ENCODE assay signal across 8 cellular contexts in the genomic region with DNA sequence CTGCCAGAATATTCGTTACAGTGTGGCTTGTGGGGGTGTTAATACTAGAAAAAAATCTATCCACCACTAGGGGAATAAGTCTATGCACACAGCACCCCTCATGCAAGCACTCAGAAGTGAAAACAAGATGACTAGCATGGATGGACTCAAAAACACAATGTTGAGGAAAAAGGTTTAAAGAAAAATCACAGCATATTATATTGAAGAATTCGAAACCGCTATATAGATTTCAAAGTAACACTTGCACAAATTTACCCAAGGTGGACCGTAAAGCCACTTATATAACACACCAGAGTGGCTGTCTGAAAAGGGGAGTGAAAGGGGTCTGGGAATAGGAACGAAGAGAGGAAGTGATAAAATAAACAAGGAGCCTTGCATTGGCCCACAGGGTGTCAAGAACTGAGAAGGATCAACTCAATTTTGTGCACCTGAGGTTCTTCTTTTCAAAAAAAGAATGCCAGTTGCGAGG. TPM values are rescaled to one million over a fixed set of nuclear protein-coding genes. Genes with fewer than 3 reads are reported as not detected.
A peak's percentile ranks its signal among the peaks of the same experiment; 100 is the strongest.
DNase-seq lines count a peak whose midpoint lies in the region; ATAC-seq and TF ChIP-seq lines count a peak whose summit lies in the region.

No MANE protein-coding gene starts in this region.

- peak overlapping the region; percentile 74 for H3K27ac ChIP-seq in neural progenitor cell

- CTCF ChIA-PET in activated CD4-positive, alpha-beta T cell treated with anti-CD3 and anti-CD28 coated beads for 36 hours (lab: Charles Lee): interaction anchor here (0.6 to 1.1 kb wide), 5 partner anchors 12 to 640 kb away, joined by 3 to 5 read pairs (median 3); no protein-coding TSS in a partner anchor
- CTCF ChIA-PET in activated CD8-positive, alpha-beta T cell treated with anti-CD3 and anti-CD28 coated beads for 36 hours (lab: Charles Lee): interaction anchor here (0.9 to 1.3 kb wide), 5 partner anchors 8 to 95 kb away, joined by 3 to 4 read pairs (median 3); no protein-coding TSS in a partner anchor

- H3K9ac ChIP-seq in neural progenitor cell: peak overlapping the region; percentile 68

- H3K4me1 ChIP-seq in HAP-1 (peaks cover 3% of the 10 kb centered on the region), neural progenitor cell (peaks cover 18% of the 10 kb centered on the region)

- peak; percentile 55 for TF ChIP-seq CTCF in activated CD8-positive, alpha-beta T cell treated with anti-CD3 and anti-CD28 coated beads for 36 hours (IDR thresholded peaks at IDR 0.05)
- peak; percentile 53 for TF ChIP-seq CTCF in fibroblast of villous mesenchyme (IDR thresholded peaks at IDR 0.05; ENCODE audit: insufficient read depth, low read depth, low read length)
- peak; percentile 54 for TF ChIP-seq CTCF in neural progenitor cell (IDR thresholded peaks at IDR 0.05)

- H3K27ac Mint-ChIP-seq in activated CD4-positive, alpha-beta T cell treated with anti-CD3 and anti-CD28 coated beads for 36 hours: peak overlapping the region; percentile 98
- H3K27ac Mint-ChIP-seq in activated CD8-positive, alpha-beta T cell treated with anti-CD3 and anti-CD28 coated beads for 36 hours: peak overlapping the region; percentile 97
- peak overlapping the region; percentile 90 for H3K27ac Mint-ChIP-seq in neural progenitor cell

- peak overlapping the region; percentile 84 for H2AFZ ChIP-seq in neural progenitor cell (replicated peaks)

- H3F3A ChIP-seq in neural progenitor cell (ENCODE audit: low read depth): peaks cover 17% of the 10 kb centered on the region

- peak; percentile 38 for DNase-seq in activated CD4-positive, alpha-beta T cell treated with anti-CD3 and anti-CD28 coated beads for 36 hours
- no peak for DNase-seq in activated CD4-positive, alpha-beta T cell treated with anti-CD3 and anti-CD28 coated beads, Interleukin-2, amount 50 U/mL, for 1 hour
- DNase-seq in HAP-1 (ENCODE audit: low spot score in 2 of 2) (peak; percentile 37 to 63), NCI-H1694 treated with DMSO at 0.1 percent for 48 hours (lab: John Stamatoyannopoulos, UW) (peak; percentile 69), fibroblast of villous mesenchyme (ENCODE audit: low read depth) (peak; percentile 54), neural progenitor cell (ENCODE audit: low spot score) (peak; percentile 43), occipital lobe (lab: John Stamatoyannopoulos, UW) (no peak)
- DNase-seq in activated CD8-positive, alpha-beta T cell treated with anti-CD3 and anti-CD28 coated beads for 36 hours: peak; percentile 37

- H3K27me3 Mint-ChIP-seq in activated CD4-positive, alpha-beta T cell treated with anti-CD3 and anti-CD28 coated beads for 36 hours: no peaks in the 10 kb centered on the region
- H3K27me3 Mint-ChIP-seq in activated CD8-positive, alpha-beta T cell treated with anti-CD3 and anti-CD28 coated beads for 36 hours: no peaks in the 10 kb centered on the region
- peaks cover 2% of the 10 kb centered on the region for H3K27me3 Mint-ChIP-seq in neural progenitor cell (ENCODE audit: insufficient read depth, low read depth)

- H3K9me3 ChIP-seq in HAP-1 (no peaks in the 10 kb centered on the region; the same call in 1 of the 2 replicates), neural progenitor cell (ENCODE audit: low read depth) (no peaks in the 10 kb centered on the region)

- H3K36me3 ChIP-seq in HAP-1 (replicated peaks) (peaks cover 19% of the 10 kb centered on the region), neural progenitor cell (no peaks in the 10 kb centered on the region)

- H3K4me3 ChIP-seq in HAP-1 (peak overlapping the region; percentile 88), fibroblast of villous mesenchyme (ENCODE audit: low read depth, low read length) (peak overlapping the region; percentile 72), neural progenitor cell (peak overlapping the region; percentile 75)

- H3K4me2 ChIP-seq in neural progenitor cell: peak overlapping the region; percentile 85

- peaks cover 18% of the 10 kb centered on the region for H3K36me3 Mint-ChIP-seq in activated CD4-positive, alpha-beta T cell treated with anti-CD3 and anti-CD28 coated beads for 36 hours (ENCODE audit: low read depth)
- H3K36me3 Mint-ChIP-seq in activated CD8-positive, alpha-beta T cell treated with anti-CD3 and anti-CD28 coated beads for 36 hours (ENCODE audit: low read depth): peaks cover 15% of the 10 kb centered on the region
- H3K36me3 Mint-ChIP-seq in neural progenitor cell: peaks cover 11% of the 10 kb centered on the region

- H3K27me3 ChIP-seq in HAP-1 (ENCODE audit: low read depth) (no peaks in the 10 kb centered on the region), neural progenitor cell (no peaks in the 10 kb centered on the region)

- POLR2A ChIA-PET in activated CD4-positive, alpha-beta T cell treated with anti-CD3 and anti-CD28 coated beads for 36 hours (lab: Charles Lee): no interaction called here
- POLR2A ChIA-PET in activated CD8-positive, alpha-beta T cell treated with anti-CD3 and anti-CD28 coated beads for 36 hours (lab: Charles Lee): interaction anchor here (0.9 kb wide), 1 partner anchor 11 kb away, joined by 3 read pairs; no protein-coding TSS in a partner anchor

- H3K9me3 Mint-ChIP-seq in activated CD4-positive, alpha-beta T cell treated with anti-CD3 and anti-CD28 coated beads for 36 hours (ENCODE audit: low read depth): no peaks in the 10 kb centered on the region
- no peaks in the 10 kb centered on the region for H3K9me3 Mint-ChIP-seq in activated CD8-positive, alpha-beta T cell treated with anti-CD3 and anti-CD28 coated beads for 36 hours
- H3K9me3 Mint-ChIP-seq in neural progenitor cell: no peaks in the 10 kb centered on the region

- peak overlapping the region; percentile 98 for H3K4me3 Mint-ChIP-seq in activated CD4-positive, alpha-beta T cell treated with anti-CD3 and anti-CD28 coated beads for 36 hours
- peak overlapping the region; percentile 100 for H3K4me3 Mint-ChIP-seq in activated CD8-positive, alpha-beta T cell treated with anti-CD3 and anti-CD28 coated beads for 36 hours
- H3K4me3 Mint-ChIP-seq in neural progenitor cell: peak overlapping the region; percentile 97

- peaks cover 42% of the 10 kb centered on the region for H4K20me1 ChIP-seq in neural progenitor cell (ENCODE audit: low read depth)

- in situ Hi-C loops in HAP-1 (cut with MboI; ENCODE audit: low sequenced_read_pairs): no loop called here

- peak; percentile 75 for ATAC-seq in activated CD4-positive, alpha-beta T cell treated with anti-CD3 and anti-CD28 coated beads for 36 hours
- peak; percentile 74 for ATAC-seq in activated CD8-positive, alpha-beta T cell treated with anti-CD3 and anti-CD28 coated beads for 36 hours

- H3K4me1 Mint-ChIP-seq in activated CD4-positive, alpha-beta T cell treated with anti-CD3 and anti-CD28 coated beads for 36 hours: peaks cover 34% of the 10 kb centered on the region
- peaks cover 23% of the 10 kb centered on the region for H3K4me1 Mint-ChIP-seq in activated CD8-positive, alpha-beta T cell treated with anti-CD3 and anti-CD28 coated beads for 36 hours (ENCODE audit: low read depth)
- peaks cover 20% of the 10 kb centered on the region for H3K4me1 Mint-ChIP-seq in neural progenitor cell

- intact Hi-C loops in activated CD4-positive, alpha-beta T cell treated with anti-CD3 and anti-CD28 coated beads for 36 hours (cut with DNase I, micrococcal nuclease): loop anchor here (1.0 to 5.0 kb wide), 9 partner anchors 45 to 1243 kb away; a partner anchor contains a TSS
- intact Hi-C loops in activated CD8-positive, alpha-beta T cell treated with anti-CD3 and anti-CD28 coated beads for 36 hours (cut with micrococcal nuclease): no loop called here

- peaks cover 53% of the 10 kb centered on the region for H3K79me2 ChIP-seq in neural progenitor cell (ENCODE audit: low read depth)

RNA-seq across cellular contexts. Expression of a gene that starts 0.5 kb away (rescaled TPM):
- 10 to 100 TPM; 43.0 to 43.1 TPM for total RNA-seq in activated CD4-positive, alpha-beta T cell treated with anti-CD3 and anti-CD28 coated beads for 36 hours
- 10 to 100 TPM; 44.6 to 46.0 TPM for total RNA-seq in activated CD8-positive, alpha-beta T cell treated with anti-CD3 and anti-CD28 coated beads for 36 hours
- total RNA-seq in fibroblast of villous mesenchyme (25.0 and 27.7 TPM in 2 replicates), neural progenitor cell (ENCODE audit: low replicate concordance) (66.6 and 110 TPM in 2 replicates), occipital lobe (22.3 TPM)

RNA-seq across cellular contexts. Expression of a gene that starts 46.1 kb away (rescaled TPM):
- not detected for total RNA-seq in activated CD4-positive, alpha-beta T cell treated with anti-CD3 and anti-CD28 coated beads for 36 hours
- total RNA-seq in activated CD8-positive, alpha-beta T cell treated with anti-CD3 and anti-CD28 coated beads for 36 hours: not detected
- total RNA-seq in fibroblast of villous mesenchyme (not detected in 2 replicates), neural progenitor cell (ENCODE audit: low replicate concordance) (7.9 and 18.6 TPM in 2 replicates), occipital lobe (not detected)

Comparison
In these comparisons a context has a peak if more than half of its experiments do, and no peak if none do; other contexts are left out.
1. DNase-seq: peak in activated CD4-positive, alpha-beta T cell treated with anti-CD3 and anti-CD28 coated beads for 36 hours (single experiment), HAP-1 (2 of 2), NCI-H1694 treated with DMSO at 0.1 percent for 48 hours (single experiment), activated CD8-positive, alpha-beta T cell treated with anti-CD3 and anti-CD28 coated beads for 36 hours (single experiment), fibroblast of villous mesenchyme (single experiment) and neural progenitor cell (single experiment); none in activated CD4-positive, alpha-beta T cell treated with anti-CD3 and anti-CD28 coated beads, Interleukin-2, amount 50 U/mL, for 1 hour (single experiment) and occipital lobe (single experiment).
2. Peak in every context shown above with its lines, with median percentiles within 50 percentile points of each other: H3K27ac Mint-ChIP-seq, H3K4me3 Mint-ChIP-seq, H3K4me3 ChIP-seq and CTCF ChIP-seq.